Comparison of ENCODE assay signal across 1 cellular context in the genomic region with DNA sequence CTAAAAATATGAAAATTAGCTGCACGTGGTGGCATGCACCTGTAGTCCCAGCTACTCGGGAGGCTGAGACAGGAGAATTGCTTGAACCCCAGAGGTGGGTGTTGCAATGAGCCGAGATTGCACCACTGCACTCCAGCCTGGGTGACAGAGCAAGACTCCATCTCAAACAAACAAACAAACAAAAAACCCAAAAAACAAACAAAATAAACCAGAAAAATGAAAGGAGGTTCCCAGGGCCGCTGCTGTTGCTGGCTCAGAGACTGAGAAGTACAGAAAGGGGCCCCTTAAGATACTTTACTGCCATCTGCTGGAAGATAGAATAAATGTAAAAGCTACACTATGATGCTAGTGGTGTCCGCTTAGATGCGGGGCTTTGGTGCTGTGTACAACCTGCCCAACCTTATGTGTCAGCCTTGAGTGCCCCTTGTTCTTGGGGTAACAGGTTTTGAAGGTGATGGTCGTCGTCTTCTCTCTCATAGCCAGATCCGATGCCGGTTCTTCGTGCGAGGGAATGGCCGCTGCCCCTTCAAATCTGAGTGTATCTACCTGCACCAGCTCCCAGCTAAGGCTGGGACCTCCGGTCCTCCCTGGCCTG.
TF ChIP-seq lines count a peak whose summit lies in the region.

No MANE protein-coding gene starts in this region.

TF ChIP-seq in GM12878, 131 proteins besides CTCF, POLR2A, EP300 and RAD21 (continued from another document):
- TF ChIP-seq MEF2B (IDR thresholded peaks at IDR 0.05; ENCODE audit: partially characterized antibody, poor library complexity, severe bottlenecking) (no peak), ZNF207 (IDR thresholded peaks at IDR 0.05; ENCODE audit: borderline replicate concordance) (no peak), FOXM1 (IDR thresholded peaks at IDR 0.05; ENCODE audit: low read depth, low read length) (0 out of 2 replicates have a peak, but pooled peaks have one; percentile 12), NBN (IDR thresholded peaks at IDR 0.05) (peak; percentile 30; the same call in 1 of the 2 replicates)
- TF ChIP-seq, protein P1, sequence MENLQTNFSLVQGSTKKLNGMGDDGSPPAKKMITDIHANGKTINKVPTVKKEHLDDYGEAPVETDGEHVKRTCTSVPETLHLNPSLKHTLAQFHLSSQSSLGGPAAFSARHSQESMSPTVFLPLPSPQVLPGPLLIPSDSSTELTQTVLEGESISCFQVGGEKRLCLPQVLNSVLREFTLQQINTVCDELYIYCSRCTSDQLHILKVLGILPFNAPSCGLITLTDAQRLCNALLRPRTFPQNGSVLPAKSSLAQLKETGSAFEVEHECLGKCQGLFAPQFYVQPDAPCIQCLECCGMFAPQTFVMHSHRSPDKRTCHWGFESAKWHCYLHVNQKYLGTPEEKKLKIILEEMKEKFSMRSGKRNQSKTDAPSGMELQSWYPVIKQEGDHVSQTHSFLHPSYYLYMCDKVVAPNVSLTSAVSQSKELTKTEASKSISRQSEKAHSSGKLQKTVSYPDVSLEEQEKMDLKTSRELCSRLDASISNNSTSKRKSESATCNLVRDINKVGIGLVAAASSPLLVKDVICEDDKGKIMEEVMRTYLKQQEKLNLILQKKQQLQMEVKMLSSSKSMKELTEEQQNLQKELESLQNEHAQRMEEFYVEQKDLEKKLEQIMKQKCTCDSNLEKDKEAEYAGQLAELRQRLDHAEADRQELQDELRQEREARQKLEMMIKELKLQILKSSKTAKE (IDR thresholded peaks at IDR 0.05; ENCODE audit: low read depth, poor library complexity, severe bottlenecking) = peak; percentile 31
- TF ChIP-seq, protein P2, sequence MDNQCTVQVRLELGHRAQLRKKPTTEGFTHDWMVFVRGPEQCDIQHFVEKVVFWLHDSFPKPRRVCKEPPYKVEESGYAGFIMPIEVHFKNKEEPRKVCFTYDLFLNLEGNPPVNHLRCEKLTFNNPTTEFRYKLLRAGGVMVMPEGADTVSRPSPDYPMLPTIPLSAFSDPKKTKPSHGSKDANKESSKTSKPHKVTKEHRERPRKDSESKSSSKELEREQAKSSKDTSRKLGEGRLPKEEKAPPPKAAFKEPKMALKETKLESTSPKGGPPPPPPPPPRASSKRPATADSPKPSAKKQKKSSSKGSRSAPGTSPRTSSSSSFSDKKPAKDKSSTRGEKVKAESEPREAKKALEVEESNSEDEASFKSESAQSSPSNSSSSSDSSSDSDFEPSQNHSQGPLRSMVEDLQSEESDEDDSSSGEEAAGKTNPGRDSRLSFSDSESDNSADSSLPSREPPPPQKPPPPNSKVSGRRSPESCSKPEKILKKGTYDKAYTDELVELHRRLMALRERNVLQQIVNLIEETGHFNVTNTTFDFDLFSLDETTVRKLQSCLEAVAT (IDR thresholded peaks at IDR 0.05) = peak; percentile 43; the same call in 1 of the 2 replicates
TF ChIP-seq in GM12878: peak in this region for 8.
